In the genomic region with DNA sequence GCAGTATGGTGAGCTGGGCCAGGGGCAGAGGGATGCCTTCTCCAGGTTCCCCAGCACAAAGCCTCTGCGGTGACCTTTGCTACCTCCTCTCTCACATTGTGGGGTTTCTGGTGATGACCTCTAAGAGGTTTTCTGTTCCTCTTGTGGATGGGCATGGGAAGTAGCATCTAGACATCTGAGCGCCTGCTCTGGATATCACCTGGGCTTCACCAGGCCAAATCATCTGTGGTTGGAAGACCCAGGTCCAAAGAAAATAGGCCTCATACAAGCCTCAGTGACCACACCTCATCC, we compare ENCODE assay signal across 3 cellular contexts.
"Had no signal": no experiment of that assay in that cellular context is flagged by ENCODE, and none has a peak within 500 bp of the region (broad histone marks: within the 10 kb centered on the region; RNA-seq: fewer than 3 reads in every experiment).

No MANE protein-coding gene starts in this region.

- DNase-seq: GDM1, GF-D8 had no signal

- ATAC-seq: GM12878 had no signal
